Comparison of ENCODE assay signal across 8 cellular contexts in genomic region chr15:90901799-90902655, GRCh38. TPM values are rescaled to one million over a fixed set of nuclear protein-coding genes. Genes with fewer than 3 reads are reported as not detected.
DNase-seq lines count a peak whose midpoint lies in the region; ATAC-seq lines count a peak whose summit lies in the region.

No MANE protein-coding gene starts in this region.

- peak overlapping the region; percentile 89 for H3K27ac ChIP-seq in cingulate gyrus (ENCODE audit: low read depth, low read length)

- H3K9me3 Mint-ChIP-seq in activated CD4-positive, alpha-beta T cell treated with anti-CD3 and anti-CD28 coated beads for 36 hours (ENCODE audit: low read depth) = no peaks in the 10 kb centered on the region

- intact Hi-C loops in activated CD4-positive, alpha-beta T cell treated with anti-CD3 and anti-CD28 coated beads for 36 hours (cut with DNase I, micrococcal nuclease) = loop anchor here (1.0 to 5.0 kb wide), 7 partner anchors 31 to 369 kb away; partner anchors contain the start of genes RCCD1 (in 1 of the 2) and VPS33B (in 1 of the 2)

- peak overlapping the region; percentile 88 for H3K27ac Mint-ChIP-seq in activated CD4-positive, alpha-beta T cell treated with anti-CD3 and anti-CD28 coated beads for 36 hours

- CTCF ChIA-PET in activated CD4-positive, alpha-beta T cell treated with anti-CD3 and anti-CD28 coated beads for 36 hours (lab: Charles Lee) = interaction anchor here (0.5 to 8.6 kb wide), 20 partner anchors 8 to 304 kb away, joined by 3 to 164 read pairs (median 3); partner anchors contain the start of genes HDDC3, PRC1 and UNC45A

- ATAC-seq in GM18870 (IDR thresholded peaks at IDR 0.05; ENCODE audit: unreplicated experiment) (peak; percentile 72), HG03103 (IDR thresholded peaks at IDR 0.05; ENCODE audit: low read depth, unreplicated experiment) (peak; percentile 53)
- peak; percentile 79 for ATAC-seq in activated CD4-positive, alpha-beta T cell treated with anti-CD3 and anti-CD28 coated beads for 36 hours

- H3K4me3 Mint-ChIP-seq in activated CD4-positive, alpha-beta T cell treated with anti-CD3 and anti-CD28 coated beads for 36 hours = peak overlapping the region; percentile 81

- DNase-seq in AG20443 (ENCODE audit: low spot score) (peak; percentile 100), NCI-H2227 treated with DMSO at 0.1 percent for 48 hours (lab: John Stamatoyannopoulos, UW) (peak; percentile 76), left kidney (ENCODE audit: low read depth, low spot score) (peak; percentile 92)
- peak; percentile 83 for DNase-seq in activated CD4-positive, alpha-beta T cell treated with anti-CD3 and anti-CD28 coated beads for 36 hours
- peak; percentile 74 to 75 for DNase-seq in stimulated activated CD4-positive, alpha-beta T cell treated with anti-CD3 and anti-CD28 coated beads, Interleukin-2, amount 100 ng/mL, for 24 hours

- H3K36me3 Mint-ChIP-seq in activated CD4-positive, alpha-beta T cell treated with anti-CD3 and anti-CD28 coated beads for 36 hours (ENCODE audit: low read depth) = peaks cover 19% of the 10 kb centered on the region

- peaks cover 16% of the 10 kb centered on the region for H3K4me1 Mint-ChIP-seq in activated CD4-positive, alpha-beta T cell treated with anti-CD3 and anti-CD28 coated beads for 36 hours

- POLR2A ChIA-PET in activated CD4-positive, alpha-beta T cell treated with anti-CD3 and anti-CD28 coated beads for 36 hours (lab: Charles Lee) = interaction anchor here (0.9 to 2.4 kb wide), 6 partner anchors 17 to 185 kb away, joined by 3 to 15 read pairs (median 10); partner anchors contain the start of genes BLM, HDDC3 and UNC45A

- no peaks in the 10 kb centered on the region for H3K27me3 Mint-ChIP-seq in activated CD4-positive, alpha-beta T cell treated with anti-CD3 and anti-CD28 coated beads for 36 hours

RNA-seq across cellular contexts. Expression of gene MAN2A2, which starts 1.1 kb away (rescaled TPM):
- 100 to 1,000 TPM in 1 of 2 experiments, 10 to 100 TPM in 1; 76.6 to 104 TPM for total RNA-seq in activated CD4-positive, alpha-beta T cell treated with anti-CD3 and anti-CD28 coated beads for 36 hours

RNA-seq across cellular contexts. Expression of gene FES, which starts 17.7 kb away (rescaled TPM):
- 10 to 100 TPM; 12.2 to 15.6 TPM for total RNA-seq in activated CD4-positive, alpha-beta T cell treated with anti-CD3 and anti-CD28 coated beads for 36 hours

RNA-seq across cellular contexts. Expression of gene HDDC3, which starts 30.3 kb away (rescaled TPM):
- 10 to 100 TPM; 34.2 to 41.2 TPM for total RNA-seq in activated CD4-positive, alpha-beta T cell treated with anti-CD3 and anti-CD28 coated beads for 36 hours

RNA-seq across cellular contexts. Expression of gene UNC45A, which starts 33.1 kb away (rescaled TPM):
- total RNA-seq in activated CD4-positive, alpha-beta T cell treated with anti-CD3 and anti-CD28 coated beads for 36 hours = 10 to 100 TPM; 51.4 to 65.6 TPM

RNA-seq across cellular contexts. Expression of gene FURIN, which starts 33.6 kb away (rescaled TPM):
- total RNA-seq in activated CD4-positive, alpha-beta T cell treated with anti-CD3 and anti-CD28 coated beads for 36 hours = 100 to 1,000 TPM; 406 to 422 TPM

Comparison
In these comparisons a context has a peak if more than half of its experiments do, and no peak if none do; other contexts are left out.
1. Peak in every context shown above with its lines: DNase-seq, ATAC-seq and H3K27ac ChIP-seq.